ENCODE assay signal across 20 cellular contexts in the genomic region with DNA sequence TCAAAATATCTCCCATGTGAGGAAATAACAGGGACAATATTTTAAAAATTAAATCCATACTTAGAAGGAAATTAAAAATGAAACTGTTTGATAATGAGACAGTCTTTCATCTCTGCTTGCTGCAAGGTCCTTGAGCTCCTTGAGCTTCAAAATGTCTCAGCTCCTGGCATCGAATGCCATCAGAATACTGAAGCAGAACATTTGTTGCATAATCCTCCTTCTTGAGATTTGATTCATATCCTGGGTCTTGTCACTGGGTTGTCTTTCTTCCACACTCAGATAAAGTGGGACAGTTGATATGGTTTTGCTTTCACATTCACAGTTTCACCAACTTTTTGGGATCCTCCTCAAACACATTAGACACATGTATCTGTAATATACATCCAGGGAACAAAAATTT. TPM values are rescaled to one million over a fixed set of nuclear protein-coding genes. Genes with fewer than 3 reads are reported as not detected.
DNase-seq lines count a peak whose midpoint lies in the region; ATAC-seq and TF ChIP-seq lines count a peak whose summit lies in the region.
"Had no signal": no experiment of that assay in that cellular context is flagged by ENCODE, and none has a peak within 500 bp of the region (broad histone marks: within the 10 kb centered on the region; RNA-seq: fewer than 3 reads in every experiment).

No MANE protein-coding gene starts in this region.

- H3K27me3 Mint-ChIP-seq in chondrocyte (ENCODE audit: low read depth) (no peaks in the 10 kb centered on the region), nephron progenitor cell (ENCODE audit: low read depth, poor library complexity) (peaks cover 20% of the 10 kb centered on the region)
- peaks cover 9% of the 10 kb centered on the region for H3K27me3 Mint-ChIP-seq in stimulated activated memory B cell treated with anti-CD40 and anti-IgM and Interleukin-4, amounts not matched to agents 10 μg/mL and 1 μg/mL and 100 μg/mL, for 72 hours
- H3K27me3 Mint-ChIP-seq: activated CD8-positive, alpha-beta memory T cell treated with anti-CD3 and anti-CD28 coated beads, Interleukin-2, amount 10 ng/mL, durations not matched to agents 7 days and 5 days had no signal

- peak; percentile 56 for DNase-seq in M059J (ENCODE audit: low read depth)
- no peak for DNase-seq in chondrocyte (ENCODE audit: low spot score)
- DNase-seq in kidney glomerular epithelial cell (lab: John Stamatoyannopoulos, UW) = peak; percentile 51
- no peak for DNase-seq in nephron progenitor cell
- DNase-seq in AML-193 (lab: John Stamatoyannopoulos, UW) = no peak
- DNase-seq: activated CD8-positive, alpha-beta memory T cell treated with anti-CD3 and anti-CD28 coated beads, Interleukin-2, amount 10 ng/mL, durations not matched to agents 7 days and 5 days; body of pancreas; CD4-positive, alpha-beta T cell; DMS79; foreskin keratinocyte; mesendoderm; right lobe of liver; stimulated activated CD4-positive, alpha-beta T cell treated with anti-CD3 and anti-CD28 coated beads, Interleukin-2, amount 100 ng/mL, for 48 hours; stimulated activated CD8-positive, alpha-beta memory T cell treated with anti-CD3 and anti-CD28 coated beads, Interleukin-4, amount 100 ng/mL, for 48 hours had no signal

- H3K36me3 Mint-ChIP-seq in chondrocyte (ENCODE audit: low read depth) (peaks cover 48% of the 10 kb centered on the region), nephron progenitor cell (ENCODE audit: low read depth) (no peaks in the 10 kb centered on the region)
- no peaks in the 10 kb centered on the region for H3K36me3 Mint-ChIP-seq in stimulated activated memory B cell treated with anti-CD40 and anti-IgM and Interleukin-4, amounts not matched to agents 10 μg/mL and 1 μg/mL and 100 μg/mL, for 72 hours
- H3K36me3 Mint-ChIP-seq: activated CD8-positive, alpha-beta memory T cell treated with anti-CD3 and anti-CD28 coated beads, Interleukin-2, amount 10 ng/mL, durations not matched to agents 7 days and 5 days; neural progenitor cell had no signal

- no peak for ATAC-seq in stimulated activated memory B cell treated with anti-CD40 and anti-IgM and Interleukin-4, amounts not matched to agents 10 μg/mL and 1 μg/mL and 100 μg/mL, for 72 hours
- no peak for ATAC-seq in HG03565 (IDR thresholded peaks at IDR 0.05; ENCODE audit: unreplicated experiment)
- ATAC-seq: A549; activated CD8-positive, alpha-beta memory T cell treated with anti-CD3 and anti-CD28 coated beads, Interleukin-2, amount 10 ng/mL, durations not matched to agents 7 days and 5 days; body of pancreas; foreskin keratinocyte; right lobe of liver had no signal

- peak overlapping the region; percentile 43 for H2AFZ ChIP-seq in ACC112 (ENCODE audit: low read length, unreplicated experiment)
- H2AFZ ChIP-seq: neural progenitor cell had no signal

- H3K4me1 ChIP-seq in ACC112 (ENCODE audit: control insufficient read depth, insufficient read depth, low read length, unreplicated experiment) = peaks cover 83% of the 10 kb centered on the region
- H3K4me1 ChIP-seq: A549, body of pancreas, neural progenitor cell, right lobe of liver had no signal

- H3K79me2 ChIP-seq in ACC112 (ENCODE audit: control insufficient read depth, insufficient read depth, low read length, unreplicated experiment) = peaks cover 87% of the 10 kb centered on the region

- H3K4me3 ChIP-seq in ACC112 (ENCODE audit: low read depth, low read length) = peak overlapping the region; percentile 50
- H3K4me3 ChIP-seq: A549, body of pancreas, neural progenitor cell, right lobe of liver, tibial nerve had no signal

- peaks cover 92% of the 10 kb centered on the region for H3K4me1 Mint-ChIP-seq in chondrocyte (ENCODE audit: low read depth)
- H3K4me1 Mint-ChIP-seq in nephron progenitor cell = no peaks in the 10 kb centered on the region
- H3K4me1 Mint-ChIP-seq in stimulated activated memory B cell treated with anti-CD40 and anti-IgM and Interleukin-4, amounts not matched to agents 10 μg/mL and 1 μg/mL and 100 μg/mL, for 72 hours = no peaks in the 10 kb centered on the region
- H3K4me1 Mint-ChIP-seq: activated CD8-positive, alpha-beta memory T cell treated with anti-CD3 and anti-CD28 coated beads, Interleukin-2, amount 10 ng/mL, durations not matched to agents 7 days and 5 days had no signal

- H3K36me3 ChIP-seq in ACC112 (ENCODE audit: insufficient read depth, low read length) = peaks cover 17% of the 10 kb centered on the region
- H3K36me3 ChIP-seq: neural progenitor cell, right lobe of liver, tibial nerve had no signal

- TF ChIP-seq CTCF in chondrocyte (IDR thresholded peaks at IDR 0.05) = no peak
- no peak for TF ChIP-seq CTCF in nephron progenitor cell (IDR thresholded peaks at IDR 0.05)

- H3K27ac ChIP-seq in ACC112 (ENCODE audit: low read depth, low read length) = peak overlapping the region; percentile 83
- H3K27ac ChIP-seq: A549, body of pancreas, foreskin keratinocyte, neural progenitor cell, right lobe of liver had no signal

- H3K27ac Mint-ChIP-seq in chondrocyte (ENCODE audit: unreplicated experiment) (peak overlapping the region; percentile 94), nephron progenitor cell (no peak overlapping the region)
- H3K27ac Mint-ChIP-seq in stimulated activated memory B cell treated with anti-CD40 and anti-IgM and Interleukin-4, amounts not matched to agents 10 μg/mL and 1 μg/mL and 100 μg/mL, for 72 hours = no peak overlapping the region
- H3K27ac Mint-ChIP-seq: activated CD8-positive, alpha-beta memory T cell treated with anti-CD3 and anti-CD28 coated beads, Interleukin-2, amount 10 ng/mL, durations not matched to agents 7 days and 5 days; CD4-positive, alpha-beta T cell; neural progenitor cell had no signal

- H3K4me3 Mint-ChIP-seq in chondrocyte (ENCODE audit: unreplicated experiment) = peak overlapping the region; percentile 40
- H3K4me3 Mint-ChIP-seq in nephron progenitor cell = no peak overlapping the region
- H3K4me3 Mint-ChIP-seq in stimulated activated memory B cell treated with anti-CD40 and anti-IgM and Interleukin-4, amounts not matched to agents 10 μg/mL and 1 μg/mL and 100 μg/mL, for 72 hours = no peak overlapping the region
- H3K4me3 Mint-ChIP-seq: activated CD8-positive, alpha-beta memory T cell treated with anti-CD3 and anti-CD28 coated beads, Interleukin-2, amount 10 ng/mL, durations not matched to agents 7 days and 5 days; CD4-positive, alpha-beta T cell; neural progenitor cell had no signal

- H3K9me3 Mint-ChIP-seq in chondrocyte (ENCODE audit: low read depth) (no peaks in the 10 kb centered on the region), nephron progenitor cell (no peaks in the 10 kb centered on the region)
- H3K9me3 Mint-ChIP-seq in stimulated activated memory B cell treated with anti-CD40 and anti-IgM and Interleukin-4, amounts not matched to agents 10 μg/mL and 1 μg/mL and 100 μg/mL, for 72 hours = no peaks in the 10 kb centered on the region
- H3K9me3 Mint-ChIP-seq: neural progenitor cell had no signal

- H3K27me3 ChIP-seq in ACC112 (ENCODE audit: insufficient read depth, low read length) = no peaks in the 10 kb centered on the region
- H3K27me3 ChIP-seq: body of pancreas, foreskin keratinocyte, neural progenitor cell, right lobe of liver, tibial nerve had no signal

RNA-seq across cellular contexts. Expression of a gene that starts 27.8 kb away (rescaled TPM):
- total RNA-seq in M059J (2014; rRNA removed; shearing (Covaris generic)) = 225 and 349 TPM in 2 replicates
- 2,310 to 3,570 TPM (median 2,343 TPM) in 3 replicates for total RNA-seq in chondrocyte
- total RNA-seq: CD4-positive, alpha-beta T cell had no signal

Comparison
In these comparisons a context has a peak if more than half of its experiments do, and no peak if none do; other contexts are left out.
1. DNase-seq: peak in M059J (single experiment) and kidney glomerular epithelial cell (single experiment); none in chondrocyte (single experiment), nephron progenitor cell (single experiment) and AML-193 (0 of 2).